In the genomic region with DNA sequence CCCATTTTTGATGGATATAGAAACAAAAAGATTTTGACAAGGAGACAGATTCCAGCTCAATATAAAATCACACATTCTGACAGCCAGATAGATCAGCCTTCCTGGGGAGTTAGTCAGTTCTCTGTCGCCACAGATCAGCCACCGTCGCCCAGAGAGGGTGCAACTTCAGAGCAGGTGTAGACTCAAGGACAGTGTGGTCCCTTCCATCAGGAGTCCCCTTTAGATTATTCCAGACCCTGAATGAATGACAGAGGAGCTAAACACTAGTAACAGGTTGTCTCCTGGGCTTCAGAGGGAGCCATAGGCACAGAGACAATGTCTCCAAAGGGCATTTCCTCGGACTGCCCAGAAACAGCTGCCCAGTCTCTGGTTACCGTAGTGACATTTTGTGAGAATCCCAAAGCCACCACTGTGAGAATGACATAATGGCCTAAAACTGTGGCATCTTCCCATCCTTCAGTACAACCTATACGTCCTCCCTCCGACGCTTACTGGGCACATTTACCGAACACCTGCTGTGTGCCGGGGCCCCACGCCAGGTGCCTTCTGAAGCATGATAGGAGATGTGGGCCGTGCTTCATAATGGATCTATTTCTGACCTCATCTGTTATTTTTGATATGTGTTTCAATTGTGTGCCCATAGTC, we compare ENCODE assay signal across 24 cellular contexts. TPM values are rescaled to one million over a fixed set of nuclear protein-coding genes. Genes with fewer than 3 reads are reported as not detected.
DNase-seq lines count a peak whose midpoint lies in the region; TF ChIP-seq lines count a peak whose summit lies in the region.
"Had no signal": no experiment of that assay in that cellular context is flagged by ENCODE, and none has a peak within 500 bp of the region (broad histone marks: within the 10 kb centered on the region; RNA-seq: fewer than 3 reads in every experiment).

No MANE protein-coding gene starts in this region.

- peak overlapping the region in 1 of 3 donors; percentile 5 for H3K9ac ChIP-seq in skeletal muscle tissue (ENCODE audit: low read depth in 1 of 3, low read length in 3 of 3)

- 93 to 96% methylated on average over 11 to 12 of the region's 12 CpGs for WGBS in esophagus squamous epithelium, 2 donors

- H3K27ac ChIP-seq in skeletal muscle tissue (ENCODE audit: low read depth, low read length) (peak overlapping the region; percentile 54), esophagus squamous epithelium (no peak overlapping the region)
- H3K27ac ChIP-seq: A549, ascending aorta, lower lobe of right lung, upper lobe of left lung had no signal

- intact Hi-C loops in esophagus squamous epithelium (cut with DNase I), result no loop called here

- TF ChIP-seq CTCF in esophagus squamous epithelium (IDR thresholded peaks at IDR 0.05), result no peak

- H3K27me3 ChIP-seq in skeletal muscle tissue (ENCODE audit: control insufficient read depth in 3 of 3, insufficient read depth in 3 of 3, low read length in 3 of 3) (no peaks in the 10 kb centered on the region), esophagus squamous epithelium (no peaks in the 10 kb centered on the region)
- H3K27me3 ChIP-seq: ascending aorta, MG63, upper lobe of left lung had no signal

- peaks cover 6 to 22% (median 21%) of the 10 kb centered on the region in 3 donors for H3K4me1 ChIP-seq in skeletal muscle tissue (ENCODE audit: control insufficient read depth in 3 of 3, insufficient read depth in 3 of 3, low read length in 3 of 3)
- peaks cover 0 to 19% (median 4%) of the 10 kb centered on the region in 3 donors for H3K4me1 ChIP-seq in esophagus squamous epithelium
- H3K4me1 ChIP-seq: ascending aorta, lower lobe of right lung, upper lobe of left lung had no signal

- H3K36me3 ChIP-seq in skeletal muscle tissue (ENCODE audit: control insufficient read depth in 3 of 3, insufficient read depth in 3 of 3, low read length in 3 of 3) (peaks cover 0 to 2% (median 0%) of the 10 kb centered on the region in 3 donors), esophagus squamous epithelium (peaks cover 0 to 16% (median 0%) of the 10 kb centered on the region in 3 donors)
- H3K36me3 ChIP-seq: lower lobe of right lung, MG63, upper lobe of left lung had no signal

- no peaks in the 10 kb centered on the region for H3K9me3 ChIP-seq in skeletal muscle tissue (ENCODE audit: control insufficient read depth in 3 of 3, low read length in 3 of 3)
- no peaks in the 10 kb centered on the region for H3K9me3 ChIP-seq in esophagus squamous epithelium
- H3K9me3 ChIP-seq: A549, ascending aorta, lower lobe of right lung, MG63, upper lobe of left lung had no signal

- no peak for TF ChIP-seq POLR2A in esophagus squamous epithelium (IDR thresholded peaks at IDR 0.05)

- DNase-seq in NCI-H446 (lab: John Stamatoyannopoulos, UW), result peak; percentile 18 to 24
- DNase-seq in NCI-H446 treated with DMSO at 0.1 percent for 48 hours (lab: John Stamatoyannopoulos, UW), result no peak
- peak; percentile 7 for DNase-seq in NCI-H2029 treated with DMSO at 0.1 percent for 48 hours (lab: John Stamatoyannopoulos, UW)
- DNase-seq in SHP77 treated with DMSO at 0.1 percent for 48 hours (lab: John Stamatoyannopoulos, UW), result peak; percentile 47
- DNase-seq in GOT3 (lab: John Stamatoyannopoulos, UW), result no peak
- DNase-seq in NCI-H1930 (lab: John Stamatoyannopoulos, UW), result no peak
- no peak for DNase-seq in esophagus squamous epithelium (lab: John Stamatoyannopoulos, UW)
- DNase-seq: activated naive CD8-positive, alpha-beta T cell treated with anti-CD3 and anti-CD28 coated beads for 36 hours; CD8-positive, alpha-beta T cell; central memory CD4-positive, alpha-beta T cell; DMS79; glutamatergic neuron; lower lobe of right lung; MG63; NCI-H187; NCI-H774; posterior cingulate gyrus; T-helper 9 cell had no signal

- H3K4me3 ChIP-seq in skeletal muscle tissue (ENCODE audit: low read length in 3 of 3) (no peak overlapping the region), esophagus squamous epithelium (no peak overlapping the region)
- H3K4me3 ChIP-seq: A549, ascending aorta, GM23338, K562, lower lobe of right lung, MG63, upper lobe of left lung had no signal

RNA-seq across cellular contexts. Expression of a gene that starts 47.4 kb away (rescaled TPM):
- total RNA-seq in skeletal muscle tissue (13.6 TPM), esophagus squamous epithelium (10 to 100 TPM in 3 of 4 donors, 1 to 10 TPM in 1; 6.2 to 28.3 (median 16.7) TPM)

Comparison
In these comparisons a context has a peak if more than half of its experiments do, and no peak if none do; other contexts are left out.
1. DNase-seq: peak in NCI-H446 (2 of 2), NCI-H2029 treated with DMSO at 0.1 percent for 48 hours (single experiment) and SHP77 treated with DMSO at 0.1 percent for 48 hours (single experiment); none in NCI-H446 treated with DMSO at 0.1 percent for 48 hours (single experiment), GOT3 (single experiment), NCI-H1930 (0 of 2) and esophagus squamous epithelium (single experiment).